ENCODE assay signal across 8 cellular contexts in genomic region chr17:81295031-81295677, GRCh38. TPM values are rescaled to one million over a fixed set of nuclear protein-coding genes. Genes with fewer than 3 reads are reported as not detected.
DNase-seq lines count a peak whose midpoint lies in the region; ATAC-seq and TF ChIP-seq lines count a peak whose summit lies in the region.

Gene SLC38A10 (minus strand): TSS chr17:81295307. CDS start chr17:81294921, 386 bp downstream.

- ATAC-seq in GM19324 (IDR thresholded peaks at IDR 0.05; ENCODE audit: low FRiP score, unreplicated experiment) (peak; percentile 86), HG03460 (IDR thresholded peaks at IDR 0.05; ENCODE audit: unreplicated experiment) (peak; percentile 85)

- TF ChIP-seq CTCF in CD14-positive monocyte (IDR thresholded peaks at IDR 0.05) (no peak), lower leg skin (IDR thresholded peaks at IDR 0.05) (no peak)

- peak within 1 kb of the TSS; percentile 93 to 96 for H3K4me3 Mint-ChIP-seq in CD14-positive monocyte
- peak within 1 kb of the TSS; percentile 91 for H3K4me3 Mint-ChIP-seq in activated CD4-positive, alpha-beta memory T cell treated with anti-CD3 and anti-CD28 coated beads, Interleukin-2, amount 10 ng/mL, durations not matched to agents 7 days and 5 days

- H3K4me3 ChIP-seq in lower leg skin (ENCODE audit: low read depth, poor library complexity, severe bottlenecking): peak within 1 kb of the TSS; percentile 59

- H3K9me3 Mint-ChIP-seq in CD14-positive monocyte: peaks cover 0 to 2% (median 0%) of the 10 kb centered on the region in 7 donors
- no peaks in the 10 kb centered on the region for H3K9me3 Mint-ChIP-seq in activated CD4-positive, alpha-beta memory T cell treated with anti-CD3 and anti-CD28 coated beads, Interleukin-2, amount 10 ng/mL, durations not matched to agents 7 days and 5 days

- peaks cover 2 to 3% (median 2%) of the 10 kb centered on the region in 3 donors for H3K27me3 Mint-ChIP-seq in CD14-positive monocyte (ENCODE audit: low read depth in 3 of 3)
- no peaks in the 10 kb centered on the region for H3K27me3 Mint-ChIP-seq in activated CD4-positive, alpha-beta memory T cell treated with anti-CD3 and anti-CD28 coated beads, Interleukin-2, amount 10 ng/mL, durations not matched to agents 7 days and 5 days

- CTCF ChIA-PET in activated CD4-positive, alpha-beta memory T cell treated with anti-CD3 and anti-CD28 coated beads, Interleukin-2, amount 10 ng/mL, durations not matched to agents 7 days and 5 days (lab: Charles Lee): interaction anchor here (0.6 to 2.5 kb wide), 4 partner anchors 10 to 306 kb away, joined by 3 to 14 read pairs (median 6); no protein-coding TSS in a partner anchor

- peak within 1 kb of the TSS; percentile 97 to 99 (median 98) for H3K27ac Mint-ChIP-seq in CD14-positive monocyte
- peak within 1 kb of the TSS; percentile 94 for H3K27ac Mint-ChIP-seq in activated CD4-positive, alpha-beta memory T cell treated with anti-CD3 and anti-CD28 coated beads, Interleukin-2, amount 10 ng/mL, durations not matched to agents 7 days and 5 days

- POLR2A ChIA-PET in activated CD4-positive, alpha-beta memory T cell treated with anti-CD3 and anti-CD28 coated beads, Interleukin-2, amount 10 ng/mL, durations not matched to agents 7 days and 5 days (lab: Charles Lee): interaction anchor here (0.7 to 2.8 kb wide), 9 partner anchors 10 to 216 kb away, joined by 3 to 41 read pairs (median 8); partner anchors contain the start of genes ACTG1, NDUFAF8 and TEPSIN

- WGBS in lower leg skin, 2 donors: 0 to 1% methylated on average over 23 to 29 of the region's 59 CpGs

- intact Hi-C loops in CD14-positive monocyte (cut with micrococcal nuclease) (loop anchor here in 1 of 2 donors (2.0 kb wide), 1 partner anchor 100 kb away; the partner anchor contains the start of gene BAHCC1), lower leg skin (cut with DNase I; ENCODE audit: low total_unique reads) (loop anchor here (10.0 kb wide), 1 partner anchor 190 kb away; no protein-coding TSS in a partner anchor)

- TF ChIP-seq POLR2A in lower leg skin (IDR thresholded peaks at IDR 0.05): peak in 1 of 2 donors; percentile 91

- H3K36me3 Mint-ChIP-seq in CD14-positive monocyte: peaks cover 5 to 12% of the 10 kb centered on the region in 2 donors
- H3K36me3 Mint-ChIP-seq in activated CD4-positive, alpha-beta memory T cell treated with anti-CD3 and anti-CD28 coated beads, Interleukin-2, amount 10 ng/mL, durations not matched to agents 7 days and 5 days (ENCODE audit: low read depth): peaks cover 23% of the 10 kb centered on the region

- peak; percentile 94 for DNase-seq in CD14-positive monocyte (ENCODE audit: low spot score)
- DNase-seq in NCI-H82 (lab: John Stamatoyannopoulos, UW): peak; percentile 93
- DNase-seq in activated CD4-positive, alpha-beta memory T cell treated with anti-CD3 and anti-CD28 coated beads, Interleukin-2, amount 10 ng/mL, durations not matched to agents 7 days and 5 days: peak; percentile 95
- peak; percentile 66 to 89 for DNase-seq in dermis microvascular lymphatic vessel endothelial cell (ENCODE audit: low read depth in 2 of 2)
- DNase-seq in lower leg skin (ENCODE audit: low spot score in 2 of 2): peak; percentile 84 to 98
- peak; percentile 88 for DNase-seq in stimulated activated CD4-positive, alpha-beta T cell treated with anti-CD3 and anti-CD28 coated beads, Interleukin-4, amount 100 ng/mL, for 4 hours

- H3K4me1 Mint-ChIP-seq in CD14-positive monocyte: peaks cover 48% of the 10 kb centered on the region
- peaks cover 47% of the 10 kb centered on the region for H3K4me1 Mint-ChIP-seq in activated CD4-positive, alpha-beta memory T cell treated with anti-CD3 and anti-CD28 coated beads, Interleukin-2, amount 10 ng/mL, durations not matched to agents 7 days and 5 days

RNA-seq across cellular contexts. Expression of gene SLC38A10, which starts in this region (rescaled TPM):
- polyA plus RNA-seq in CD14-positive monocyte: 10 to 100 TPM; 50.8 to 68.4 TPM
- total RNA-seq in activated CD4-positive, alpha-beta memory T cell treated with anti-CD3 and anti-CD28 coated beads, Interleukin-2, amount 10 ng/mL, durations not matched to agents 7 days and 5 days: 100 to 1,000 TPM; 112 to 114 TPM
- total RNA-seq in dermis microvascular lymphatic vessel endothelial cell (42.2 and 59.5 TPM in 2 replicates), lower leg skin (100 to 1,000 TPM in 1 of 4 donors, 10 to 100 TPM in 3; 47.5 to 100 (median 73.3) TPM)

Comparison
In these comparisons a context has a peak if more than half of its experiments do, and no peak if none do; other contexts are left out.
1. Peak in every context shown above with its lines: DNase-seq, ATAC-seq and H3K4me3 ChIP-seq.